In genomic region chr5:475704-476101, GRCh38 we compare ENCODE assay signal across 1 cellular context.
TF ChIP-seq lines count a peak whose summit lies in the region.

No MANE protein-coding gene starts in this region.

TF ChIP-seq in HepG2, 621 proteins besides CTCF, POLR2A, EP300 and RAD21:
- TF ChIP-seq RBFOX2 (IDR thresholded peaks at IDR 0.05; ENCODE audit: low read depth, low read length) (no peak), ZNF354B (CRISPR knock-in tag; IDR thresholded peaks at IDR 0.05) (no peak), USF2 (IDR thresholded peaks at IDR 0.05; ENCODE audit: low read depth, low read length) (no peak), USF2 (CRISPR knock-in tag; IDR thresholded peaks at IDR 0.05; ENCODE audit: borderline replicate concordance) (no peak), RELA (CRISPR knock-in tag; IDR thresholded peaks at IDR 0.05) (no peak)
- TF ChIP-seq, protein P1, sequence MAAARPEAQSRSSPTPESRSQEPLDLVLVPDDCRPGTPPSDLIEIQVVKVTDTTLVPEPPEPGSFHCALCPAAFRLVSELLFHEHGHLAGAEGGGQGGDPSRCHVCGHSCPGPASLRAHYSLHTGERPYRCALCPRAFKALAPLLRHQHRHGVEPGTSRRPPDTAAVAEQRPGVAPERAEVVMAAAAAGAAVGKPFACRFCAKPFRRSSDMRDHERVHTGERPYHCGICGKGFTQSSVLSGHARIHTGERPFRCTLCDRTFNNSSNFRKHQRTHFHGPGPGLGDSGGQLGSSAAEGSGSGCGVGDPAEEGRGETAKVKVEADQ (CRISPR knock-in tag; IDR thresholded peaks at IDR 0.05; ENCODE audit: borderline replicate concordance): 0 out of 2 replicates have a peak, but pooled peaks have one; percentile 36
TF ChIP-seq in HepG2: peak in this region for 1.
